13 cellular contexts compared by ENCODE assay signal in the genomic region with DNA sequence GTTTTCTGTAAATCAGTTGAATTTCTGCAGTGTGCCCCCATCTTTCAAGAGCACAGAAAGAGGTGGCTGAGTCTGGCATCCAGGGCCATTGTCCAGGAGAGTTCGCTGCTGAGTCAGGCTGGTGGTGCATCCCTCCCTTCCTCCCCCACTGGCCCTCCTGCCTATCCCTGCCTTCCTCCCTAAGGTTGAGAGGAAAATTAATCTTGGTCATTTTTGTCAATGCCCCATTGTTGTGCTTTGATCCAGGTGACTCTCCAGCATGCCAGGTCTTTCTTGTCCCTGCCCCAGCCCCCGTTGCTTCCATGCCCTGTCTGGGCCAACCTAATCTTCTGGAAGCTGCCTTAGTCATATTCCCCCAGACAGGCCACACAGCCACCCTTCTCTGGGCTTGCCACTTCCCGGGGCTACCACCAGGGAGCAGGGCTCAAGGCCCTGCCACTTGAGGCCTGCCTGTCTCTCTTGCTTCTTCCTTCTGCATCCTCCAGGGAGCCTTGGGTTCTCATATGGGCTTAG. TPM values are rescaled to one million over a fixed set of nuclear protein-coding genes. Genes with fewer than 3 reads are reported as not detected.
DNase-seq lines count a peak whose midpoint lies in the region; ATAC-seq, FAIRE-seq and TF ChIP-seq lines count a peak whose summit lies in the region.
"Had no signal": no experiment of that assay in that cellular context is flagged by ENCODE, and none has a peak within 500 bp of the region (broad histone marks: within the 10 kb centered on the region; RNA-seq: fewer than 3 reads in every experiment).

No MANE protein-coding gene starts in this region.

- H2AFZ ChIP-seq in H1 (ENCODE audit: low read length) = no peak overlapping the region

- H2AK5ac ChIP-seq in H1 (ENCODE audit: low read depth, low read length) = no peak overlapping the region

- TF ChIP-seq RAD21 in H1 (IDR thresholded peaks at IDR 0.05 in 1 of 2, conservative IDR thresholded peaks at IDR 0.05 in 1 of 2; ENCODE audit: low read depth in 2 of 2, low read length in 2 of 2) = peak; percentile 6 to 46; a peak in 2 of 4 replicates

- no peak overlapping the region for H3K4me3 ChIP-seq in MG63
- H3K4me3 ChIP-seq in H1 (ENCODE audit: extremely low read depth in 1 of 4, insufficient read depth in 2 of 4, low read depth in 3 of 4, low read length in 4 of 4) = no peak overlapping the region
- no peak overlapping the region for H3K4me3 ChIP-seq in pancreas

- CTCF ChIA-PET in H1 (lab: Charles Lee; ENCODE audit: partially characterized antibody) = interaction anchor here (0.6 to 8.5 kb wide), 11 partner anchors 8 to 308 kb away, joined by 3 to 126 read pairs (median 4); no protein-coding TSS in a partner anchor

- no peak overlapping the region for H2BK5ac ChIP-seq in H1 (ENCODE audit: low read depth, low read length)

- no peak overlapping the region for H3K56ac ChIP-seq in H1 (replicated peaks; ENCODE audit: insufficient read length, low read depth, low read length)

- no peak for TF ChIP-seq EP300 in H1 (IDR thresholded peaks at IDR 0.05; ENCODE audit: borderline replicate concordance in 1 of 2, low read depth in 2 of 2, low read length in 2 of 2)

- POLR2A ChIA-PET in H1 (lab: Charles Lee; ENCODE audit: partially characterized antibody) = no interaction called here

- H3K18ac ChIP-seq in H1 (ENCODE audit: extremely low read depth, low read length) = no peak overlapping the region; the same call in 1 of the 2 replicates

- no peak overlapping the region for H4K91ac ChIP-seq in H1 (replicated peaks; ENCODE audit: insufficient read length, low read length)

- no peak overlapping the region for H3K27ac ChIP-seq in H1 (ENCODE audit: low read depth, low read length)
- peak overlapping the region in 2 of 4 donors; percentile 21 to 52 for H3K27ac ChIP-seq in pancreas

- H3K9me3 ChIP-seq in MG63 = no peaks in the 10 kb centered on the region
- H3K9me3 ChIP-seq in H1 (ENCODE audit: insufficient read depth in 2 of 2, low read depth in 1 of 2, low read length in 1 of 2) = no peaks in the 10 kb centered on the region
- H3K9me3 ChIP-seq in pancreas = no peaks in the 10 kb centered on the region

- H3K4me1 Mint-ChIP-seq in mesothelial cell of epicardium = peaks cover 9% of the 10 kb centered on the region

- H3K9me3 Mint-ChIP-seq in mesothelial cell of epicardium = no peaks in the 10 kb centered on the region

- FAIRE-seq in H1 (lab: Jason Lieb, UNC) (no peak), pancreas (lab: Jason Lieb, UNC) (no peak)

- H3K79me2 ChIP-seq in H1 (ENCODE audit: control insufficient read depth in 1 of 2, insufficient read depth in 2 of 2, low read length in 2 of 2) = no peaks in the 10 kb centered on the region

- H3K23me2 ChIP-seq in H1 (ENCODE audit: low read depth, low read length) = no peaks in the 10 kb centered on the region

- peak; percentile 23 to 69 (median 64) for ATAC-seq in pancreas

- H3K4me1 ChIP-seq in H1 (replicated peaks in 1 of 4; ENCODE audit: control insufficient read depth in 3 of 4, insufficient read depth in 4 of 4, low read length in 3 of 4) (peaks cover 2 to 12% (median 4%) of the 10 kb centered on the region in 4 experiments; a peak in 6 of 7 replicates), pancreas (peaks cover 0 to 12% (median 0%) of the 10 kb centered on the region in 3 donors)

- no peaks in the 10 kb centered on the region for H3K36me3 Mint-ChIP-seq in mesothelial cell of epicardium

- no peak overlapping the region for H2BK20ac ChIP-seq in H1 (ENCODE audit: low read length)

- H3K4me2 ChIP-seq in H1 (ENCODE audit: insufficient read depth in 1 of 2, low read depth in 2 of 2, low read length in 2 of 2) = no peak overlapping the region

- H2BK120ac ChIP-seq in H1 (replicated peaks; ENCODE audit: low read depth, low read length) = no peak overlapping the region

- H4K5ac ChIP-seq in H1 (ENCODE audit: insufficient read length, low read depth, low read length) = no peak overlapping the region

- H3K27me3 Mint-ChIP-seq in mesothelial cell of epicardium (ENCODE audit: low read depth) = peaks cover 4% of the 10 kb centered on the region

- H3K27me3 ChIP-seq in MG63 (no peaks in the 10 kb centered on the region), H1 (replicated peaks in 1 of 4; ENCODE audit: control insufficient read depth in 3 of 4, extremely low read depth in 1 of 4, insufficient read depth in 3 of 4, low read length in 3 of 4) (no peaks in the 10 kb centered on the region; a peak in 2 of 7 replicates), pancreas (no peaks in the 10 kb centered on the region)

- no peak overlapping the region for H3K4me3 Mint-ChIP-seq in mesothelial cell of epicardium

- no peak overlapping the region for H3K23ac ChIP-seq in H1 (ENCODE audit: insufficient read length)

- H2BK12ac ChIP-seq in H1 (ENCODE audit: low read depth, low read length) = peak overlapping the region; percentile 39; the same call in 1 of the 2 replicates

- TF ChIP-seq CTCF in H1 (IDR thresholded peaks at IDR 0.05; ENCODE audit: control extremely low read depth in 1 of 3, insufficient read depth in 1 of 3, low read depth in 1 of 3, low read length in 3 of 3) (peak; percentile 62 to 67 (median 63)), pancreas (IDR thresholded peaks at IDR 0.05) (peak in 1 of 4 donors; percentile 10), mesothelial cell of epicardium (IDR thresholded peaks at IDR 0.05; ENCODE audit: unreplicated experiment) (no peak)

- no peak overlapping the region for H2BK15ac ChIP-seq in H1 (ENCODE audit: low read length)

- H4K8ac ChIP-seq in H1 (ENCODE audit: extremely low read depth, insufficient read depth, low read length) = no peak overlapping the region; the same call in 1 of the 2 replicates

- no peak overlapping the region for H3K9ac ChIP-seq in H1 (replicated peaks in 1 of 4; ENCODE audit: extremely low read depth in 1 of 4, low read depth in 3 of 4, low read length in 3 of 4)

- H3K14ac ChIP-seq in H1 (ENCODE audit: insufficient read length) = no peak overlapping the region

- intact Hi-C loops in pancreas (cut with DNase I) = no loop called here

- no peak overlapping the region for H3K27ac Mint-ChIP-seq in mesothelial cell of epicardium

- H3K36me3 ChIP-seq in MG63 (no peaks in the 10 kb centered on the region), H1 (ENCODE audit: control insufficient read depth in 2 of 4, insufficient read depth in 4 of 4, low read length in 3 of 4) (no peaks in the 10 kb centered on the region), pancreas (no peaks in the 10 kb centered on the region)

- H3K4ac ChIP-seq in H1 (replicated peaks; ENCODE audit: insufficient read length, low read depth, low read length) = no peak overlapping the region

- no peak for TF ChIP-seq POLR2A in H1 (IDR thresholded peaks at IDR 0.05; ENCODE audit: control extremely low read depth in 1 of 2, low read depth in 2 of 2, low read length in 2 of 2)

- no peaks in the 10 kb centered on the region; the same call in 1 of the 2 replicates for H3K79me1 ChIP-seq in H1 (ENCODE audit: low read depth, low read length)

- peak; percentile 27 for DNase-seq in NCI-H82 (lab: John Stamatoyannopoulos, UW)
- no peak for DNase-seq in NCI-H82 treated with DMSO at 0.1 percent for 48 hours (lab: John Stamatoyannopoulos, UW; ENCODE audit: unreplicated experiment)
- DNase-seq in MG63 = peak; percentile 31
- DNase-seq in H1 (ENCODE audit: low read depth in 1 of 2, low spot score in 2 of 2) = no peak
- peak in 1 of 6 donors; percentile 28 for DNase-seq in pancreas
- DNase-seq in mesothelial cell of epicardium (ENCODE audit: low spot score in 2 of 2, unreplicated experiment in 2 of 2) = no peak
- DNase-seq in SKM-1 (lab: John Stamatoyannopoulos, UW; ENCODE audit: unreplicated experiment) = no peak
- no peak for DNase-seq in NCI-H526 (lab: John Stamatoyannopoulos, UW)
- DNase-seq: NCI-H69; stimulated activated CD4-positive, alpha-beta T cell treated with anti-CD3 and anti-CD28 coated beads, Interleukin-1b, Interleukin-23, amount 100 ng/mL, for 48 hours had no signal

- WGBS in H1 (ENCODE audit: extremely low coverage in 1 of 2, insufficient coverage in 1 of 2, insufficient read length in 1 of 2, insufficient replicate concordance in 2 of 2, low coverage in 1 of 2, low lambda C conversion rate in 2 of 2, missing lambda C conversion rate in 1 of 2), 2 experiments = 79% methylated on average over 3 of the region's 3 CpGs; no CpG with 5 or more reads in 1 of the 2 experiments
- 49 to 53% methylated on average over 3 of the region's 3 CpGs for WGBS in pancreas, 2 donors

- no peaks in the 10 kb centered on the region for H4K20me1 ChIP-seq in H1 (replicated peaks in 1 of 2; ENCODE audit: control insufficient read depth in 1 of 2, insufficient read depth in 2 of 2, low read length in 2 of 2)

TF ChIP-seq in H1, 55 proteins besides CTCF, POLR2A, EP300 and RAD21 (continues in another document):
- TF ChIP-seq BACH1 (IDR thresholded peaks at IDR 0.05; ENCODE audit: low read length) = peak; percentile 27; the same call in 1 of the 2 replicates

RNA-seq across cellular contexts. Expression of gene PROK1, which starts 26.6 kb away (rescaled TPM):
- total RNA-seq in MG63 (2014; rRNA removed; shearing (Covaris generic); ENCODE audit: low replicate concordance) = not detected in 2 replicates
- total RNA-seq in H1 (2021; fragmentation: NEBNext Ultra II Directional; extraction: Animal tissue kit (Norgen Biotek cat#: 25700)) = not detected in 2 replicates
- polyA plus RNA-seq in H1 (2011; rRNA removed) (0.12 and 0.20 TPM in 2 replicates), pancreas (under 1 TPM in 1 of 2 donors, not detected in 1; 0.53 TPM)
- not detected for polyA plus RNA-seq in H1 (2011; cell fraction: cytosol; rRNA removed)
- polyA plus RNA-seq in H1 (2011; cell fraction: nucleus; rRNA removed) = 0.24 TPM
- 0.13 TPM in 1 of 4 replicates, not detected in the others for polyA plus RNA-seq in H1 (2012, experiment 1 of 2)
- polyA plus RNA-seq in H1 (2012, experiment 2 of 2) = not detected
- polyA plus RNA-seq in H1 (2013, experiment 1 of 2) = not detected
- not detected for polyA plus RNA-seq in H1 (2013, experiment 2 of 2)
- 0.25 TPM in 1 of 2 replicates, not detected in the other for polyA minus RNA-seq in H1 (2011; rRNA and poly(A)+ RNA removed)
- not detected for polyA minus RNA-seq in H1 (2011; cell fraction: cytosol; rRNA and poly(A)+ RNA removed)
- polyA minus RNA-seq in H1 (2011; cell fraction: nucleus; rRNA and poly(A)+ RNA removed) = not detected
- total RNA-seq in pancreas (under 1 TPM in 1 of 6 donors, not detected in 5; 0.12 TPM), mesothelial cell of epicardium (0.69 to 1.3 TPM (median 0.95 TPM) in 3 replicates)
- total RNA-seq: HT1080 had no signal
- polyA plus RNA-seq: AG04450 had no signal

RNA-seq across cellular contexts. Expression of gene KCNA10, which starts 41.5 kb away (rescaled TPM):
- not detected in 2 replicates for total RNA-seq in MG63 (2014; rRNA removed; shearing (Covaris generic); ENCODE audit: low replicate concordance)
- total RNA-seq in H1 (2021; fragmentation: NEBNext Ultra II Directional; extraction: Animal tissue kit (Norgen Biotek cat#: 25700)) = not detected in 2 replicates
- polyA plus RNA-seq in H1 (2011; rRNA removed) (not detected in 2 replicates), pancreas (not detected)
- polyA plus RNA-seq in H1 (2011; cell fraction: cytosol; rRNA removed) = not detected
- polyA plus RNA-seq in H1 (2011; cell fraction: nucleus; rRNA removed) = not detected
- polyA plus RNA-seq in H1 (2012, experiment 1 of 2) = not detected in 4 replicates
- not detected for polyA plus RNA-seq in H1 (2012, experiment 2 of 2)
- not detected for polyA plus RNA-seq in H1 (2013, experiment 1 of 2)
- polyA plus RNA-seq in H1 (2013, experiment 2 of 2) = not detected
- not detected in 2 replicates for polyA minus RNA-seq in H1 (2011; rRNA and poly(A)+ RNA removed)
- not detected for polyA minus RNA-seq in H1 (2011; cell fraction: cytosol; rRNA and poly(A)+ RNA removed)
- not detected for polyA minus RNA-seq in H1 (2011; cell fraction: nucleus; rRNA and poly(A)+ RNA removed)
- total RNA-seq in pancreas (not detected), mesothelial cell of epicardium (not detected in 3 replicates)
- total RNA-seq: HT1080, ureter had no signal
- polyA plus RNA-seq: AG04450 had no signal

Comparison
In these comparisons a context has a peak if more than half of its experiments do, and no peak if none do; other contexts are left out.
1. DNase-seq: peak in NCI-H82 (single experiment) and MG63 (single experiment); none in NCI-H82 treated with DMSO at 0.1 percent for 48 hours (single experiment), H1 (0 of 2), mesothelial cell of epicardium (0 of 2), SKM-1 (single experiment) and NCI-H526 (0 of 2).